In genomic region chr17:79741751-79742588, GRCh38 we compare ENCODE assay signal across 9 cellular contexts. TPM values are rescaled to one million over a fixed set of nuclear protein-coding genes. Genes with fewer than 3 reads are reported as not detected.
A peak's percentile ranks its signal among the peaks of the same experiment; 100 is the strongest.
DNase-seq lines count a peak whose midpoint lies in the region; ATAC-seq and TF ChIP-seq lines count a peak whose summit lies in the region.
"Had no signal": no experiment of that assay in that cellular context is flagged by ENCODE, and none has a peak within 500 bp of the region (broad histone marks: within the 10 kb centered on the region; RNA-seq: fewer than 3 reads in every experiment).

No MANE protein-coding gene starts in this region.

- H3K36me3 ChIP-seq in gastroesophageal sphincter (no peaks in the 10 kb centered on the region), neutrophil (no peaks in the 10 kb centered on the region), suprapubic skin (no peaks in the 10 kb centered on the region)

- TF ChIP-seq CTCF in RWPE1 (conservative IDR thresholded peaks at IDR 0.05; ENCODE audit: low read depth) (peak; percentile 99), gastroesophageal sphincter (IDR thresholded peaks at IDR 0.05) (peak in 3 of 4 experiments; percentile 73 to 98 (median 73)), neutrophil (IDR thresholded peaks at IDR 0.05) (peak; percentile 82), suprapubic skin (IDR thresholded peaks at IDR 0.05) (peak; percentile 49 to 99)

- H3K4me1 ChIP-seq in gastroesophageal sphincter (peaks cover 0 to 12% (median 5%) of the 10 kb centered on the region in 3 donors), neutrophil (ENCODE audit: control insufficient read depth in 1 of 2, insufficient read depth in 1 of 2, low read depth in 1 of 2, low read length in 1 of 2) (peaks cover 0 to 5% of the 10 kb centered on the region in 2 experiments), suprapubic skin (peaks cover 12% of the 10 kb centered on the region)

- H3K4me3 ChIP-seq in gastroesophageal sphincter (peak overlapping the region in 1 of 2 donors; percentile 22), neutrophil (ENCODE audit: low read depth in 1 of 2, low read length in 1 of 2) (no peak overlapping the region), suprapubic skin (peak overlapping the region; percentile 16)

- TF ChIP-seq EP300 in gastroesophageal sphincter (IDR thresholded peaks at IDR 0.05), result no peak
- TF ChIP-seq EP300 in suprapubic skin (IDR thresholded peaks at IDR 0.05), result no peak

- POLR2A ChIA-PET in RWPE1 (lab: Yijun Ruan, JAX; ENCODE audit: low non-redundant PET), result no interaction called here

- CTCF ChIA-PET in RWPE1 (lab: Yijun Ruan, JAX), result interaction anchor here (0.5 to 1.3 kb wide), 25 partner anchors 10 to 974 kb away, joined by 3 to 7 read pairs (median 4); partner anchors contain the start of genes CBX4, CBX8 and ENPP7

- H3K27ac ChIP-seq in RWPE1, result no peak overlapping the region
- no peak overlapping the region for H3K27ac ChIP-seq in gastroesophageal sphincter
- no peak overlapping the region for H3K27ac ChIP-seq in neutrophil
- H3K27ac ChIP-seq in suprapubic skin, result no peak overlapping the region

- in situ Hi-C loops in Caki2 (cut with HindIII; ENCODE audit: low pct_unique_long_range_greater_than_20kb, low sequenced_read_pairs), result no loop called here
- in situ Hi-C loops in KBM-7 (cut with MboI; ENCODE audit: low pct_unique_long_range_greater_than_20kb, low sequenced_read_pairs), result no loop called here

- H3K9me3 ChIP-seq in gastroesophageal sphincter (no peaks in the 10 kb centered on the region), neutrophil (no peaks in the 10 kb centered on the region), suprapubic skin (no peaks in the 10 kb centered on the region)

- H3K27me3 ChIP-seq in gastroesophageal sphincter (peaks cover 90% of the 10 kb centered on the region), neutrophil (peaks cover 88% of the 10 kb centered on the region), suprapubic skin (peaks cover 79% of the 10 kb centered on the region)

- 15 to 61% methylated on average over 7 to 9 of the region's 53 CpGs for WGBS in gastroesophageal sphincter (ENCODE audit: low coverage in 1 of 2), 2 donors
- 14% methylated on average over 30 of the region's 53 CpGs for whole genome bisulfite sequencing in suprapubic skin

- ATAC-seq in gastroesophageal sphincter, result peak; percentile 68

- DNase-seq in Caki2 (ENCODE audit: low read depth) (peak; percentile 68), KBM-7 (peak; percentile 70), RWPE1 (ENCODE audit: low spot score) (peak; percentile 70), suprapubic skin (ENCODE audit: low spot score in 2 of 2) (peak in 1 of 2 donors; percentile 71), GOT3 (lab: John Stamatoyannopoulos, UW) (no peak)
- DNase-seq in activated effector memory CD4-positive, alpha-beta T cell treated with Interleukin-2 at 50 U/mL for 16 hours, result peak; percentile 61

- TF ChIP-seq POLR2A in gastroesophageal sphincter (IDR thresholded peaks at IDR 0.05) (no peak), suprapubic skin (IDR thresholded peaks at IDR 0.05) (no peak)

RNA-seq across cellular contexts. Expression of gene ENPP7, which starts 11.2 kb away (rescaled TPM):
- total RNA-seq in Caki2 (2014; rRNA removed; shearing (Covaris generic); ENCODE audit: low replicate concordance), result not detected in 2 replicates
- total RNA-seq in gastroesophageal sphincter (under 1 TPM in 1 of 4 donors, not detected in 3; 0.27 TPM), suprapubic skin (not detected)
- total RNA-seq: T-helper 2 cell treated with Interferon-gamma antibody and Interleukin-4, amounts not matched to agents 100 ng/mL and 5 ng/mL, for 36 hours had no signal

RNA-seq across cellular contexts. Expression of gene CBX2, which starts 36.0 kb away (rescaled TPM):
- 14.7 and 18.7 TPM in 2 replicates for total RNA-seq in Caki2 (2014; rRNA removed; shearing (Covaris generic); ENCODE audit: low replicate concordance)
- total RNA-seq in gastroesophageal sphincter (1 to 10 TPM in 3 of 4 donors, under 1 TPM in 1; 0.81 to 2.5 (median 2.0) TPM), suprapubic skin (1 to 10 TPM; 2.2 to 7.0 (median 5.2) TPM)

RNA-seq across cellular contexts. Expression of gene CBX8, which starts 54.9 kb away (rescaled TPM):
- total RNA-seq in Caki2 (2014; rRNA removed; shearing (Covaris generic); ENCODE audit: low replicate concordance), result 19.8 and 22.8 TPM in 2 replicates
- 10 to 100 TPM in 1 of 4 donors, 1 to 10 TPM in 2, under 1 TPM in 1; 0.40 to 10.6 (median 3.9) TPM for total RNA-seq in gastroesophageal sphincter
- total RNA-seq in suprapubic skin, result 1 to 10 TPM; 2.3 to 6.4 (median 3.1) TPM
